Comparison of ENCODE assay signal across 11 cellular contexts in genomic region chr11:44623716-44624491, GRCh38. TPM values are rescaled to one million over a fixed set of nuclear protein-coding genes. Genes with fewer than 3 reads are reported as not detected.
DNase-seq lines count a peak whose midpoint lies in the region; ATAC-seq and TF ChIP-seq lines count a peak whose summit lies in the region.
"Had no signal": no experiment of that assay in that cellular context is flagged by ENCODE, and none has a peak within 500 bp of the region (broad histone marks: within the 10 kb centered on the region; RNA-seq: fewer than 3 reads in every experiment).

No MANE protein-coding gene starts in this region.

- H3K27ac ChIP-seq in stomach, result no peak overlapping the region
- H3K27ac ChIP-seq: A549 had no signal

- 41 to 68% (median 65%) methylated on average over 6 to 8 of the region's 8 CpGs for WGBS in stomach, 5 donors

- no peak for TF ChIP-seq EP300 in stomach (IDR thresholded peaks at IDR 0.05)

- peaks cover 19% of the 10 kb centered on the region for H3K36me3 Mint-ChIP-seq in activated CD8-positive, alpha-beta T cell treated with anti-CD3 and anti-CD28 coated beads for 36 hours (ENCODE audit: low read depth)

- no peak overlapping the region for H3K4me3 Mint-ChIP-seq in activated CD8-positive, alpha-beta T cell treated with anti-CD3 and anti-CD28 coated beads for 36 hours

- H3K4me1 ChIP-seq in stomach, result peaks cover 14 to 49% (median 27%) of the 10 kb centered on the region in 4 donors
- H3K4me1 ChIP-seq: A549 had no signal

- POLR2A ChIA-PET in activated CD8-positive, alpha-beta T cell treated with anti-CD3 and anti-CD28 coated beads for 36 hours (lab: Charles Lee), result interaction anchor here (0.6 to 1.6 kb wide), 3 partner anchors 37 to 1179 kb away, joined by 3 to 4 read pairs (median 3); no protein-coding TSS in a partner anchor

- TF ChIP-seq POLR2A in stomach (IDR thresholded peaks at IDR 0.05), result no peak

- peak; percentile 42 for DNase-seq in NCI-H2029 (lab: John Stamatoyannopoulos, UW)
- DNase-seq in NCI-H2029 treated with DMSO at 0.1 percent for 48 hours (lab: John Stamatoyannopoulos, UW), result no peak
- no peak for DNase-seq in activated CD8-positive, alpha-beta T cell treated with anti-CD3 and anti-CD28 coated beads for 36 hours
- peak; percentile 2 for DNase-seq in hepatic stellate cell (ENCODE audit: low spot score)
- peak; percentile 24 for DNase-seq in stomach
- no peak for DNase-seq in NCI-H1694 (lab: John Stamatoyannopoulos, UW)
- no peak for DNase-seq in NK-92 (lab: John Stamatoyannopoulos, UW; ENCODE audit: unreplicated experiment)
- no peak for DNase-seq in stimulated activated CD4-positive, alpha-beta T cell treated with anti-CD3 and anti-CD28 coated beads, Interleukin-15, amount 100 ng/mL, for 24 hours
- DNase-seq: central memory CD4-positive, alpha-beta T cell had no signal

- H3K27ac Mint-ChIP-seq in activated CD8-positive, alpha-beta T cell treated with anti-CD3 and anti-CD28 coated beads for 36 hours, result peak overlapping the region; percentile 74

- intact Hi-C loops in activated CD8-positive, alpha-beta T cell treated with anti-CD3 and anti-CD28 coated beads for 36 hours (cut with micrococcal nuclease), result loop anchor here (10.0 kb wide), 2 partner anchors 151 to 271 kb away; no protein-coding TSS in a partner anchor
- intact Hi-C loops in stomach (cut with DNase I; ENCODE audit: low total_unique reads), result loop anchor here (5.0 kb wide), 1 partner anchor 288 kb away; no protein-coding TSS in a partner anchor

- CTCF ChIA-PET in activated CD8-positive, alpha-beta T cell treated with anti-CD3 and anti-CD28 coated beads for 36 hours (lab: Charles Lee), result interaction anchor here (0.5 to 1.2 kb wide), 5 partner anchors 9 to 304 kb away, joined by 3 to 9 read pairs (median 3); no protein-coding TSS in a partner anchor

- peak; percentile 13 for ATAC-seq in activated CD8-positive, alpha-beta T cell treated with anti-CD3 and anti-CD28 coated beads for 36 hours
- ATAC-seq: A549, left lung had no signal

- peaks cover 0 to 19% (median 10%) of the 10 kb centered on the region in 4 donors for H3K36me3 ChIP-seq in stomach

- peaks cover 20% of the 10 kb centered on the region for H3K4me1 Mint-ChIP-seq in activated CD8-positive, alpha-beta T cell treated with anti-CD3 and anti-CD28 coated beads for 36 hours (ENCODE audit: low read depth)

- H3K27me3 Mint-ChIP-seq in activated CD8-positive, alpha-beta T cell treated with anti-CD3 and anti-CD28 coated beads for 36 hours, result no peaks in the 10 kb centered on the region

- H3K9me3 Mint-ChIP-seq in activated CD8-positive, alpha-beta T cell treated with anti-CD3 and anti-CD28 coated beads for 36 hours, result peaks cover 7% of the 10 kb centered on the region

- no peaks in the 10 kb centered on the region for H3K27me3 ChIP-seq in stomach
- H3K27me3 ChIP-seq: left lung had no signal

- no peak for TF ChIP-seq CTCF in activated CD8-positive, alpha-beta T cell treated with anti-CD3 and anti-CD28 coated beads for 36 hours (IDR thresholded peaks at IDR 0.05)
- TF ChIP-seq CTCF in stomach (IDR thresholded peaks at IDR 0.05), result no peak

- H3K9me3 ChIP-seq in stomach, result no peaks in the 10 kb centered on the region
- H3K9me3 ChIP-seq: A549, left lung had no signal

- no peak overlapping the region for H3K4me3 ChIP-seq in stomach
- H3K4me3 ChIP-seq: A549, left lung had no signal

RNA-seq across cellular contexts. Expression of gene CD82, which starts 58.4 kb away (rescaled TPM):
- total RNA-seq in activated CD8-positive, alpha-beta T cell treated with anti-CD3 and anti-CD28 coated beads for 36 hours, result 100 to 1,000 TPM; 289 to 319 TPM
- total RNA-seq in stomach, result 10 to 100 TPM in 4 of 5 donors, under 1 TPM in 1; 0.58 to 49.6 (median 24.6) TPM
- 10 to 100 TPM in 2 of 3 donors, 1 to 10 TPM in 1; 9.9 to 54.4 (median 45.1) TPM for polyA plus RNA-seq in stomach

Comparison
In these comparisons a context has a peak if more than half of its experiments do, and no peak if none do; other contexts are left out.
1. DNase-seq: peak in NCI-H2029 (single experiment), hepatic stellate cell (single experiment) and stomach (single experiment); none in NCI-H2029 treated with DMSO at 0.1 percent for 48 hours (single experiment), activated CD8-positive, alpha-beta T cell treated with anti-CD3 and anti-CD28 coated beads for 36 hours (single experiment), NCI-H1694 (single experiment), NK-92 (single experiment) and stimulated activated CD4-positive, alpha-beta T cell treated with anti-CD3 and anti-CD28 coated beads, Interleukin-15, amount 100 ng/mL, for 24 hours (single experiment).
2. RNA of gene CD82, which starts 58.4 kb away (total RNA-seq): 289 to 319 TPM in activated CD8-positive, alpha-beta T cell treated with anti-CD3 and anti-CD28 coated beads for 36 hours; 0.58 to 49.6 TPM in stomach; every median in the first group is over 4 times any median in the second.